ENCODE assay signal across 12 cellular contexts in the genomic region with DNA sequence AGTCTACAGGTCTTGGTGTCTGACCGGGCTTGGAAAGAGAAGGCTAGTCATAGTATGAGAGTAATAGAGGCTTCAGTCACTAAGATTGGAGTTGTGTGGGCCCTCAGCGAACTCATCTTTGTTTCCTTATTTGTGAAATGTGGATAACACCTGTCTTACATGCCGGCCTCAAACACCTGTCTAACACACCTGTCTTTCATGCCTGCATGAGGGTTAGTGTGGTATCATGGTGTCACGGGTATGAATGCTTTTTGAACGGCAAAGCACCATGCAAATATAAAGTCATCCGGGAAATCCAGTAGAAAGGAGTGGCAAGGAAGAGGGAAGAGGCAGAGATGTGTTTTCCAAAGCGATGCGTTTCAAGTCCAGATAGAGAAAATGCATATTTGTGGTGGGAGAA. TPM values are rescaled to one million over a fixed set of nuclear protein-coding genes. Genes with fewer than 3 reads are reported as not detected.
DNase-seq lines count a peak whose midpoint lies in the region; ATAC-seq and TF ChIP-seq lines count a peak whose summit lies in the region.
"Had no signal": no experiment of that assay in that cellular context is flagged by ENCODE, and none has a peak within 500 bp of the region (broad histone marks: within the 10 kb centered on the region; RNA-seq: fewer than 3 reads in every experiment).

No MANE protein-coding gene starts in this region.

- TF ChIP-seq CTCF in smooth muscle cell (IDR thresholded peaks at IDR 0.05; ENCODE audit: borderline replicate concordance, insufficient read depth, poor library complexity, severe bottlenecking) = no peak

- peaks cover 20% of the 10 kb centered on the region for H3K4me1 ChIP-seq in smooth muscle cell (ENCODE audit: low read depth)

- H3K9me3 Mint-ChIP-seq in activated CD4-positive, alpha-beta T cell treated with anti-CD3 and anti-CD28 coated beads for 36 hours (ENCODE audit: low read depth) = no peaks in the 10 kb centered on the region
- no peaks in the 10 kb centered on the region for H3K9me3 Mint-ChIP-seq in central memory CD8-positive, alpha-beta T cell

- H3K27ac ChIP-seq in smooth muscle cell (ENCODE audit: low read depth) = peak overlapping the region; percentile 89
- H3K27ac ChIP-seq: VCaP had no signal

- peaks cover 29% of the 10 kb centered on the region for H3K36me3 Mint-ChIP-seq in activated CD4-positive, alpha-beta T cell treated with anti-CD3 and anti-CD28 coated beads for 36 hours (ENCODE audit: low read depth)
- peaks cover 3% of the 10 kb centered on the region for H3K36me3 Mint-ChIP-seq in central memory CD8-positive, alpha-beta T cell (ENCODE audit: insufficient read depth)

- H3K4me3 Mint-ChIP-seq in activated CD4-positive, alpha-beta T cell treated with anti-CD3 and anti-CD28 coated beads for 36 hours = no peak overlapping the region
- H3K4me3 Mint-ChIP-seq in central memory CD8-positive, alpha-beta T cell = no peak overlapping the region

- 93% methylated on average over 8 of the region's 8 CpGs for WGBS in smooth muscle cell (ENCODE audit: low lambda C conversion rate)

- no peaks in the 10 kb centered on the region for H3K27me3 ChIP-seq in smooth muscle cell (ENCODE audit: low read depth)
- H3K27me3 ChIP-seq: SJSA1 had no signal

- no peaks in the 10 kb centered on the region for H4K20me1 ChIP-seq in smooth muscle cell (ENCODE audit: low read depth)

- DNase-seq in activated CD4-positive, alpha-beta T cell treated with anti-CD3 and anti-CD28 coated beads for 36 hours = no peak
- DNase-seq in activated CD4-positive, alpha-beta T cell treated with anti-CD3 and anti-CD28 coated beads for 1 hour = no peak
- peak; percentile 34 to 65 for DNase-seq in NCI-H526 (lab: John Stamatoyannopoulos, UW)
- no peak for DNase-seq in central memory CD8-positive, alpha-beta T cell (ENCODE audit: low spot score in 2 of 2)
- DNase-seq in smooth muscle cell (lab: John Stamatoyannopoulos, UW; ENCODE audit: unreplicated experiment) = no peak
- DNase-seq in NAMALWA (ENCODE audit: low spot score) = no peak
- no peak for DNase-seq in AG20443 (ENCODE audit: low spot score)
- DNase-seq in NCI-H82 treated with DMSO at 0.1 percent for 48 hours (lab: John Stamatoyannopoulos, UW; ENCODE audit: unreplicated experiment) = no peak
- DNase-seq: activated effector memory CD4-positive, alpha-beta T cell treated with anti-CD3 and anti-CD28 coated beads, Interleukin-2, amount 50 U/mL, for 16 hours; NCI-H1092 treated with DMSO at 0.1 percent for 48 hours had no signal

- no peak overlapping the region for H3K9ac ChIP-seq in smooth muscle cell (ENCODE audit: low read depth)

- peaks cover 88% of the 10 kb centered on the region for H3K4me1 Mint-ChIP-seq in activated CD4-positive, alpha-beta T cell treated with anti-CD3 and anti-CD28 coated beads for 36 hours
- H3K4me1 Mint-ChIP-seq in central memory CD8-positive, alpha-beta T cell = peaks cover 56% of the 10 kb centered on the region

- peaks cover 14% of the 10 kb centered on the region for H3F3A ChIP-seq in smooth muscle cell (ENCODE audit: low read depth)

- CTCF ChIA-PET in activated CD4-positive, alpha-beta T cell treated with anti-CD3 and anti-CD28 coated beads for 36 hours (lab: Charles Lee) = interaction anchor here (1.4 kb wide), 1 partner anchor 11 kb away, joined by 7 read pairs; no protein-coding TSS in a partner anchor

- peak overlapping the region; percentile 68 for H3K27ac Mint-ChIP-seq in activated CD4-positive, alpha-beta T cell treated with anti-CD3 and anti-CD28 coated beads for 36 hours
- H3K27ac Mint-ChIP-seq in central memory CD8-positive, alpha-beta T cell (ENCODE audit: low read depth) = peak overlapping the region; percentile 96

- intact Hi-C loops in activated CD4-positive, alpha-beta T cell treated with anti-CD3 and anti-CD28 coated beads for 36 hours (cut with DNase I, micrococcal nuclease) = loop anchor here (1.0 to 10.0 kb wide), 5 partner anchors 25 to 1864 kb away; partner anchors contain the start of genes GRAMD2B (in 1 of the 2) and PHAX (in 1 of the 2)

- POLR2A ChIA-PET in activated CD4-positive, alpha-beta T cell treated with anti-CD3 and anti-CD28 coated beads for 36 hours (lab: Charles Lee) = no interaction called here

- no peaks in the 10 kb centered on the region for H3K9me3 ChIP-seq in smooth muscle cell (replicated peaks; ENCODE audit: low read depth)
- H3K9me3 ChIP-seq: SJSA1 had no signal

- no peak overlapping the region for H3K4me2 ChIP-seq in smooth muscle cell

- H3K27me3 Mint-ChIP-seq in activated CD4-positive, alpha-beta T cell treated with anti-CD3 and anti-CD28 coated beads for 36 hours = no peaks in the 10 kb centered on the region
- no peaks in the 10 kb centered on the region for H3K27me3 Mint-ChIP-seq in central memory CD8-positive, alpha-beta T cell

- ATAC-seq in activated CD4-positive, alpha-beta T cell treated with anti-CD3 and anti-CD28 coated beads for 36 hours = no peak
- no peak for ATAC-seq in central memory CD8-positive, alpha-beta T cell (replicated peaks; ENCODE audit: extremely low read depth, poor library complexity, severe bottlenecking)

- no peaks in the 10 kb centered on the region for H3K36me3 ChIP-seq in smooth muscle cell (ENCODE audit: low read depth)

- H2AFZ ChIP-seq in smooth muscle cell (ENCODE audit: low read depth) = no peak overlapping the region

- H3K79me2 ChIP-seq in smooth muscle cell (ENCODE audit: low read depth) = no peaks in the 10 kb centered on the region

- no peak overlapping the region for H3K4me3 ChIP-seq in smooth muscle cell
- H3K4me3 ChIP-seq: SJSA1 had no signal

RNA-seq across cellular contexts. Expression of gene GRAMD2B, which starts 25.5 kb away (rescaled TPM):
- total RNA-seq in activated CD4-positive, alpha-beta T cell treated with anti-CD3 and anti-CD28 coated beads for 36 hours = 10 to 100 TPM in 1 of 2 experiments, 1 to 10 TPM in 1; 9.7 to 13.9 TPM
- total RNA-seq in smooth muscle cell = 27.3 and 33.1 TPM in 2 replicates
- polyA plus RNA-seq in smooth muscle cell = 8.7 and 28.9 TPM in 2 replicates

Comparison
In these comparisons a context has a peak if more than half of its experiments do, and no peak if none do; other contexts are left out.
1. DNase-seq: peak in NCI-H526 (2 of 2); none in activated CD4-positive, alpha-beta T cell treated with anti-CD3 and anti-CD28 coated beads for 36 hours (single experiment), activated CD4-positive, alpha-beta T cell treated with anti-CD3 and anti-CD28 coated beads for 1 hour (single experiment), central memory CD8-positive, alpha-beta T cell (0 of 2), smooth muscle cell (single experiment), NAMALWA (single experiment), AG20443 (single experiment) and NCI-H82 treated with DMSO at 0.1 percent for 48 hours (single experiment).